ENCODE assay signal across 15 cellular contexts in genomic region chr7:29467193-29467592, GRCh38.
A peak's percentile ranks its signal among the peaks of the same experiment; 100 is the strongest.
DNase-seq lines count a peak whose midpoint lies in the region; ATAC-seq and TF ChIP-seq lines count a peak whose summit lies in the region.
"Had no signal": no experiment of that assay in that cellular context is flagged by ENCODE, and none has a peak within 500 bp of the region (broad histone marks: within the 10 kb centered on the region; RNA-seq: fewer than 3 reads in every experiment).

No MANE protein-coding gene starts in this region.

- no peak overlapping the region for H3K14ac ChIP-seq in trophoblast cell (ENCODE audit: low read length)

- no peak for ATAC-seq in GM18867 (IDR thresholded peaks at IDR 0.05; ENCODE audit: unreplicated experiment)
- ATAC-seq in GM21717 (IDR thresholded peaks at IDR 0.05; ENCODE audit: unreplicated experiment) = no peak
- ATAC-seq: CD8-positive, alpha-beta T cell; HCT116 had no signal

- H3K27me3 ChIP-seq in colonic mucosa = no peaks in the 10 kb centered on the region
- H3K27me3 ChIP-seq in liver (ENCODE audit: control insufficient read depth in 4 of 4, insufficient read depth in 4 of 4, low read length in 3 of 4) = no peaks in the 10 kb centered on the region
- H3K27me3 ChIP-seq in trophoblast cell (ENCODE audit: insufficient read depth, low read length) = no peaks in the 10 kb centered on the region
- H3K27me3 ChIP-seq: BLaER1 treated with 17β-estradiol and CSF1 and Interleukin-3, amounts not matched to agents 10 nM and 100 nM had no signal

- H3K79me2 ChIP-seq in trophoblast cell (ENCODE audit: control insufficient read depth, insufficient read depth, low read length, poor library complexity) = no peaks in the 10 kb centered on the region

- H3K9ac ChIP-seq in colonic mucosa (ENCODE audit: low read depth in 2 of 2, low read length in 2 of 2) (peak overlapping the region in 1 of 2 donors; percentile 53), liver (ENCODE audit: low read depth in 1 of 2, low read length in 2 of 2) (no peak overlapping the region), trophoblast cell (ENCODE audit: low read length) (no peak overlapping the region)
- H3K9ac ChIP-seq: BLaER1 treated with 17β-estradiol and CSF1 and Interleukin-3, amounts not matched to agents 10 nM and 100 nM had no signal

- H3K4ac ChIP-seq in trophoblast cell (ENCODE audit: low read depth, low read length) = no peak overlapping the region

- H3K27ac ChIP-seq in colonic mucosa = peak overlapping the region; percentile 62
- no peak overlapping the region for H3K27ac ChIP-seq in liver (ENCODE audit: low read depth in 1 of 2, low read length in 2 of 2)
- H3K27ac ChIP-seq in trophoblast cell (ENCODE audit: low read depth, low read length) = no peak overlapping the region
- H3K27ac ChIP-seq: BLaER1 treated with 17β-estradiol and CSF1 and Interleukin-3, amounts not matched to agents 10 nM and 100 nM; HL-60 had no signal

- H3K4me1 ChIP-seq in colonic mucosa (peaks cover 11% of the 10 kb centered on the region), liver (ENCODE audit: control insufficient read depth in 4 of 4, insufficient read depth in 4 of 4, low read length in 3 of 4) (peaks cover 0 to 31% (median 12%) of the 10 kb centered on the region in 4 donors), trophoblast cell (ENCODE audit: control insufficient read depth in 1 of 2, insufficient read depth in 2 of 2, low read length in 2 of 2) (no peaks in the 10 kb centered on the region)

- H4K8ac ChIP-seq in trophoblast cell (ENCODE audit: low read depth, low read length) = no peak overlapping the region

- DNase-seq in colonic mucosa = peak; percentile 61
- DNase-seq in trophoblast cell = no peak
- DNase-seq in activated T-cell treated with anti-CD3 and anti-CD28 coated beads for 4 hours = no peak
- DNase-seq: Calu3; CD8-positive, alpha-beta T cell; DMS 273 treated with DMSO at 0.1 percent for 48 hours; GOT3; H7; HFFc6 had no signal

- no peak overlapping the region for H4K91ac ChIP-seq in trophoblast cell (ENCODE audit: low read depth, low read length)

- no peak overlapping the region for H4K12ac ChIP-seq in trophoblast cell (ENCODE audit: low read depth, low read length)

- peak in 1 of 2 donors; percentile 27 for TF ChIP-seq RAD21 in liver (IDR thresholded peaks at IDR 0.05)

- no peak overlapping the region for H2BK120ac ChIP-seq in trophoblast cell (ENCODE audit: insufficient read depth, low read length, poor library complexity)

- H3K9me3 ChIP-seq in colonic mucosa = no peaks in the 10 kb centered on the region
- no peaks in the 10 kb centered on the region for H3K9me3 ChIP-seq in liver (ENCODE audit: control insufficient read depth in 4 of 4, low read length in 3 of 4)
- H3K9me3 ChIP-seq in trophoblast cell (ENCODE audit: insufficient read depth, low read depth, low read length) = no peaks in the 10 kb centered on the region
- H3K9me3 ChIP-seq: BLaER1 treated with 17β-estradiol and CSF1 and Interleukin-3, amounts not matched to agents 10 nM and 100 nM had no signal

- H2AFZ ChIP-seq in trophoblast cell (ENCODE audit: insufficient read depth, low read length, poor library complexity) = no peak overlapping the region

- H3K79me1 ChIP-seq in trophoblast cell (ENCODE audit: low read length) = peaks cover 1% of the 10 kb centered on the region

- H3K36me3 ChIP-seq in colonic mucosa (no peaks in the 10 kb centered on the region), liver (ENCODE audit: control insufficient read depth in 4 of 4, insufficient read depth in 3 of 4, low read depth in 1 of 4, low read length in 3 of 4) (no peaks in the 10 kb centered on the region), trophoblast cell (ENCODE audit: control insufficient read depth in 1 of 2, insufficient read depth in 2 of 2, low read length in 2 of 2) (peaks cover 0 to 9% of the 10 kb centered on the region in 2 experiments)
- H3K36me3 ChIP-seq: BLaER1 treated with 17β-estradiol and CSF1 and Interleukin-3, amounts not matched to agents 10 nM and 100 nM had no signal

- H3K4me3 ChIP-seq in colonic mucosa (no peak overlapping the region), liver (ENCODE audit: low read depth in 1 of 3, low read length in 3 of 3) (no peak overlapping the region), trophoblast cell (ENCODE audit: low read depth, low read length) (no peak overlapping the region)
- H3K4me3 ChIP-seq: BLaER1 treated with 17β-estradiol and CSF1 and Interleukin-3, amounts not matched to agents 10 nM and 100 nM had no signal

- H3K23ac ChIP-seq in trophoblast cell (ENCODE audit: low read length) = peak overlapping the region; percentile 14

- TF ChIP-seq CTCF in colonic mucosa (IDR thresholded peaks at IDR 0.05) = no peak
- no peak for TF ChIP-seq CTCF in liver (IDR thresholded peaks at IDR 0.05; ENCODE audit: low read depth, low read length, missing input control)

- no peak overlapping the region for H2BK5ac ChIP-seq in trophoblast cell (ENCODE audit: low read depth, low read length, poor library complexity)

- intact Hi-C loops in colonic mucosa (cut with DNase I) = no loop called here

- H3K18ac ChIP-seq in trophoblast cell (ENCODE audit: low read length) = no peak overlapping the region

- WGBS in liver = 55% methylated on average over 3 of the region's 3 CpGs
- no CpG with 5 or more reads among the region's 3 CpGs for WGBS in trophoblast cell (ENCODE audit: extremely low coverage, insufficient coverage, insufficient read length)

- H3K4me2 ChIP-seq in trophoblast cell (ENCODE audit: low read length) = no peak overlapping the region
- H3K4me2 ChIP-seq: BLaER1 treated with 17β-estradiol and CSF1 and Interleukin-3, amounts not matched to agents 10 nM and 100 nM had no signal

- no peak overlapping the region for H2AK5ac ChIP-seq in trophoblast cell (ENCODE audit: low read length)

- no peak overlapping the region for H2BK12ac ChIP-seq in trophoblast cell (ENCODE audit: low read length)

TF ChIP-seq in liver, 16 proteins besides CTCF, POLR2A, EP300 and RAD21:
- peak; percentile 25 for TF ChIP-seq MAX (IDR thresholded peaks at IDR 0.05)
- TF ChIP-seq SP1 (IDR thresholded peaks at IDR 0.05) = peak; percentile 24
- TF ChIP-seq YY1 (IDR thresholded peaks at IDR 0.05) = no peak
- peak; percentile 68 to 74 for TF ChIP-seq RXRA (IDR thresholded peaks at IDR 0.05)
- no peak for TF ChIP-seq REST (IDR thresholded peaks at IDR 0.05)
- peak; percentile 51 to 53 for TF ChIP-seq HNF4A (conservative IDR thresholded peaks at IDR 0.05)
- TF ChIP-seq HNF4G (IDR thresholded peaks at IDR 0.05) = no peak
